24 cellular contexts compared by ENCODE assay signal in the genomic region with DNA sequence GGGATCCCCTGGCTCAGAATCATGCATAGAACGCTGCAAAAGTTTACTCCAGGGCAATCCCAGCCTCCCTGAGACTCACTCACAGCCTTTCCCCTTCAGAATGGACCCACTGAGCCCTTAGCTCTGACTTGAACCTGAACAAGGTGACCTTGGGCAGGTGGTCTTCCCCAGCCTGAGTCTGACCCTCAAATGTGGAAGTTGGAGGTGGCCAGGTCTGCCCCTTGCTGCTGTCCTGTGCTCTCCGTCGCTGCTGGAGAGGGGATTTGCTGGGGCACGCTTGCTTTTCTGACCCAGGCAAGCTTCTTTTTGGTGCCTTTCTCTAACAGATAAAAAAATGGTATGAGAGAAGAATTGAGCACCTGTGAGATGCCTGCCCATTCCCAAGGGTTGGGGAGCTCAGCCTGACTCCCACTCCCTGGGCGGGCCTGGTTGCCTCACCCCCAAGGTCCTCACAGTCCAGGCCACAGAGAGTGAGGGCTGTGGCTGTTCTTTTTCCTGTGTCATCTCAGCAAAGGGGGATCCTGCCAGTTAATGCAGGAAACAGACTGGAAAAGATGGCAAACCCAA.
"Had no signal": no experiment of that assay in that cellular context is flagged by ENCODE, and none has a peak within 500 bp of the region (broad histone marks: within the 10 kb centered on the region; RNA-seq: fewer than 3 reads in every experiment).

No MANE protein-coding gene starts in this region.

- H2AFZ ChIP-seq: neural progenitor cell had no signal

- ATAC-seq: natural killer cell; right cardiac atrium; sciatic nerve; stimulated activated effector memory CD8-positive, alpha-beta T cell treated with anti-CD3 and anti-CD28 coated beads, Interleukin-12 subunit alpha, Interleukin-12 subunit beta, amount 100 ng/mL, for 72 hours had no signal

- H3K4me1 ChIP-seq: left ventricle myocardium inferior, neural progenitor cell, suprapubic skin, uterus had no signal

- H3K4me2 ChIP-seq: neural progenitor cell had no signal

- H3K36me3 ChIP-seq: left ventricle myocardium inferior, neural progenitor cell, ovary, spleen, suprapubic skin, thoracic aorta, tibial artery, uterus had no signal

- H3K9me3 Mint-ChIP-seq: mesothelial cell of epicardium; natural killer cell; nephron progenitor cell; stimulated activated effector memory CD8-positive, alpha-beta T cell treated with anti-CD3 and anti-CD28 coated beads, Interleukin-12 subunit alpha, Interleukin-12 subunit beta, amount 100 ng/mL, for 72 hours; stimulated activated naive CD8-positive, alpha-beta T cell treated with anti-CD3 and anti-CD28 coated beads, Interleukin-15, Interleukin-2, amounts not matched to agents 100 ng/mL and 50 ng/mL, for 24 hours; type B pancreatic cell had no signal

- H3K4me3 Mint-ChIP-seq: mesothelial cell of epicardium; naive B cell; natural killer cell; nephron progenitor cell; neural progenitor cell; stimulated activated effector memory CD8-positive, alpha-beta T cell treated with anti-CD3 and anti-CD28 coated beads, Interleukin-12 subunit alpha, Interleukin-12 subunit beta, amount 100 ng/mL, for 72 hours; stimulated activated naive CD8-positive, alpha-beta T cell treated with anti-CD3 and anti-CD28 coated beads, Interleukin-15, Interleukin-2, amounts not matched to agents 100 ng/mL and 50 ng/mL, for 24 hours; type B pancreatic cell had no signal

- H3K9me3 ChIP-seq: left ventricle myocardium inferior, ovary, spleen, suprapubic skin, thoracic aorta, tibial artery, uterus had no signal

- DNase-seq: islet precursor cell; left ventricle myocardium inferior; mesendoderm; naive B cell; natural killer cell; nephron progenitor cell; ovary; right cardiac atrium; small intestine; spleen; stimulated activated CD4-positive, alpha-beta T cell treated with anti-CD3 and anti-CD28 coated beads, Interleukin-4, amount 100 ng/mL, for 24 hours; stimulated activated naive CD4-positive, alpha-beta T cell; tibial artery; uterus had no signal

- H3K27ac Mint-ChIP-seq: mesothelial cell of epicardium; naive B cell; natural killer cell; nephron progenitor cell; neural progenitor cell; progenitor cell of endocrine pancreas; stimulated activated effector memory CD8-positive, alpha-beta T cell treated with anti-CD3 and anti-CD28 coated beads, Interleukin-12 subunit alpha, Interleukin-12 subunit beta, amount 100 ng/mL, for 72 hours; stimulated activated naive CD8-positive, alpha-beta T cell treated with anti-CD3 and anti-CD28 coated beads, Interleukin-15, Interleukin-2, amounts not matched to agents 100 ng/mL and 50 ng/mL, for 24 hours; type B pancreatic cell had no signal

- H3K27me3 ChIP-seq: neural progenitor cell, ovary, spleen, suprapubic skin, tibial artery, uterus had no signal

- H3K4me3 ChIP-seq: left ventricle myocardium inferior, lung, neural progenitor cell, ovary, spleen, suprapubic skin, thoracic aorta, tibial artery, uterus had no signal

- H3K27me3 Mint-ChIP-seq: stimulated activated naive CD8-positive, alpha-beta T cell treated with anti-CD3 and anti-CD28 coated beads, Interleukin-15, Interleukin-2, amounts not matched to agents 100 ng/mL and 50 ng/mL, for 24 hours; type B pancreatic cell had no signal

- H3K36me3 Mint-ChIP-seq: mesothelial cell of epicardium; natural killer cell; neural progenitor cell; stimulated activated effector memory CD8-positive, alpha-beta T cell treated with anti-CD3 and anti-CD28 coated beads, Interleukin-12 subunit alpha, Interleukin-12 subunit beta, amount 100 ng/mL, for 72 hours; type B pancreatic cell had no signal

- H3K9ac ChIP-seq: neural progenitor cell had no signal

- H3K4me1 Mint-ChIP-seq: naive B cell, neural progenitor cell had no signal

- H3K27ac ChIP-seq: left ventricle myocardium inferior, neural progenitor cell, ovary, spleen, suprapubic skin, thoracic aorta, tibial artery, uterus had no signal
